18 cellular contexts compared by ENCODE assay signal in the genomic region with DNA sequence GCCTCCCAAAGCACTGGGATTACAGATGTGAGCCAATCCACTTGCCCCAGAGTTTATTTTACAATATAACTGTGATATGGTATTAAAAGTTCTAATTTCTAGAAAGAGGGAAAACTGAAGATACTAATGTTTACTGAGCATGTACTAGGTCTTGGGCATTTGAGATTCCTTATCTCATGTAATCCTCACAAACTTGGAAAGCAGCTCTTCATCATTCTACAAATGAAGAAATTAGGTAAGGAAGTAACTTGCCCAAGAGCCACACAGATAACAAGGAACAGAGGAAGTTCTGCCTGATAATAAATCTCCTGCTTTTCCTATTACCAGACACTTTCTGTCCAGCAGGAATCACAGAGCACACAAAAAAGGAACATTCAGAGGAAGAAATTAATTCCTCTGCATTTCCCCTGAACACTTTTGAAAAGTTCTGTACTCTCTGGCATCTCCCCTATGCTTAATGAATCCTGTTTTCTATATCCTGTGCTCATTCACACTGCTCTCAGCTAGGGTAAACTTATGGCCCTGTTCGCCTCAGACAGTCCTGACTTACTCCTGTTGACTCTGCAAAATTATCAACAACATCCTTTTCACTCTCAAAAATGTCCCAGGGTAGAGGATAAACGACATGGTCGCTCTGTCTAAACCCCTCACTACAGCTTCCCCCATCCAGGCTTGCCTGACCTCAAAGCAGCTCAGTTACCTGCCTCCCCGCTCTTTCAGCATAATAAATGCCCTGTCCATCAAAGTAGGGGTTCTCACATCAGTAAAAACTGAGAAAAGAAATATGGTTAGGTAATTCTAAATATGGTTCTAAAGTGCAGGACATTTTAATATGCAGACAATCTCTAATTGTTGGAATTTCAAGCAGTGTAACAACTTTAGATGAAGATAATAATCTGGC. TPM values are rescaled to one million over a fixed set of nuclear protein-coding genes. Genes with fewer than 3 reads are reported as not detected.
A peak's percentile ranks its signal among the peaks of the same experiment; 100 is the strongest.
DNase-seq lines count a peak whose midpoint lies in the region; ATAC-seq and TF ChIP-seq lines count a peak whose summit lies in the region.
"Had no signal": no experiment of that assay in that cellular context is flagged by ENCODE, and none has a peak within 500 bp of the region (broad histone marks: within the 10 kb centered on the region; RNA-seq: fewer than 3 reads in every experiment).

No MANE protein-coding gene starts in this region.

- H2AK5ac ChIP-seq in neuronal stem cell (ENCODE audit: low read depth, low read length) = no peak overlapping the region

- POLR2A ChIA-PET in PC-3 (lab: Charles Lee; ENCODE audit: unreplicated experiment) = interaction anchor here (0.5 kb wide), 1 partner anchor 128 kb away, joined by 3 read pairs; no protein-coding TSS in a partner anchor
- POLR2A ChIA-PET in activated CD4-positive, alpha-beta T cell treated with anti-CD3 and anti-CD28 coated beads for 36 hours (lab: Charles Lee) = interaction anchor here (0.6 kb wide), 1 partner anchor 246 kb away, joined by 5 read pairs; no protein-coding TSS in a partner anchor

- H3K4me2 ChIP-seq in GM23338 (peak overlapping the region; percentile 4; the same call in 1 of the 2 replicates), PC-3 (ENCODE audit: low read length) (peak overlapping the region; percentile 34; the same call in 1 of the 2 replicates), neuronal stem cell (ENCODE audit: insufficient read depth, low read length, poor library complexity, severe bottlenecking) (no peak overlapping the region)
- H3K4me2 ChIP-seq: BLaER1 had no signal

- peak; percentile 54 for ATAC-seq in GM23338
- no peak for ATAC-seq in PC-3
- no peak for ATAC-seq in activated CD4-positive, alpha-beta T cell treated with anti-CD3 and anti-CD28 coated beads for 36 hours
- no peak for ATAC-seq in left lung
- no peak for ATAC-seq in effector memory CD8-positive, alpha-beta T cell (replicated peaks)

- TF ChIP-seq CTCF in GM23338 (conservative IDR thresholded peaks at IDR 0.05; ENCODE audit: low read depth in 2 of 2) (no peak), PC-3 (conservative IDR thresholded peaks at IDR 0.05; ENCODE audit: low read depth, low read length) (no peak), neural crest cell (conservative IDR thresholded peaks at IDR 0.05) (no peak), left lung (IDR thresholded peaks at IDR 0.05) (no peak)

- H3K23ac ChIP-seq in neuronal stem cell (ENCODE audit: low read depth, low read length, poor library complexity) = no peak overlapping the region

- no peak overlapping the region for H2BK120ac ChIP-seq in neuronal stem cell (ENCODE audit: low read depth, low read length)

- no peaks in the 10 kb centered on the region for H3K9me3 ChIP-seq in PC-3 (ENCODE audit: low read length)
- peaks cover 0 to 13% of the 10 kb centered on the region in 2 donors for H3K9me3 ChIP-seq in neuronal stem cell (replicated peaks in 1 of 2; ENCODE audit: control insufficient read depth in 2 of 2, insufficient read depth in 1 of 2, low read depth in 1 of 2, low read length in 2 of 2)
- no peaks in the 10 kb centered on the region for H3K9me3 ChIP-seq in left lung
- H3K9me3 ChIP-seq: BLaER1, testis had no signal

- no peak overlapping the region for H2BK15ac ChIP-seq in neuronal stem cell (ENCODE audit: low read length)

- no peaks in the 10 kb centered on the region for H3K9me3 Mint-ChIP-seq in GM23338
- no peaks in the 10 kb centered on the region for H3K9me3 Mint-ChIP-seq in neural crest cell
- no peaks in the 10 kb centered on the region for H3K9me3 Mint-ChIP-seq in activated CD4-positive, alpha-beta T cell treated with anti-CD3 and anti-CD28 coated beads for 36 hours (ENCODE audit: low read depth)
- no peaks in the 10 kb centered on the region for H3K9me3 Mint-ChIP-seq in effector memory CD8-positive, alpha-beta T cell
- H3K9me3 Mint-ChIP-seq: activated CD4-positive, alpha-beta memory T cell treated with anti-CD3 and anti-CD28 coated beads, Interleukin-2, amount 10 ng/mL, durations not matched to agents 7 days and 5 days; T-helper 2 cell treated with Interferon-gamma antibody and Interleukin-4, amounts not matched to agents 5 μg/mL and 100 μg/mL, for 36 hours had no signal

- CTCF ChIA-PET in PC-3 (lab: Charles Lee) = interaction anchor here (0.6 kb wide), 1 partner anchor 228 kb away, joined by 3 read pairs; no protein-coding TSS in a partner anchor
- CTCF ChIA-PET in activated CD4-positive, alpha-beta T cell treated with anti-CD3 and anti-CD28 coated beads for 36 hours (lab: Charles Lee) = interaction anchor here (1.0 to 1.7 kb wide), 2 partner anchors 11 to 13 kb away, joined by 3 to 4 read pairs; partner anchors contain the start of gene SH3RF1

- H4K20me1 ChIP-seq in GM23338 (replicated peaks; ENCODE audit: insufficient read depth) = 0 out of 2 replicates have a peak, but pooled peaks cover 7% of the 10 kb centered on the region
- peaks cover 3% of the 10 kb centered on the region; the same call in 1 of the 2 replicates for H4K20me1 ChIP-seq in PC-3 (ENCODE audit: low read length)

- BruUV-seq in PC-3 (replicated peaks; lab: Mats Ljungman, UMichigan) = no TSS peak

- H3K27me3 ChIP-seq in GM23338 (ENCODE audit: insufficient read depth) (no peaks in the 10 kb centered on the region), PC-3 (ENCODE audit: low read length) (no peaks in the 10 kb centered on the region), neuronal stem cell (ENCODE audit: control insufficient read depth in 3 of 3, insufficient read depth in 3 of 3, low read depth in 1 of 3, low read length in 3 of 3) (no peaks in the 10 kb centered on the region), left lung (no peaks in the 10 kb centered on the region)
- H3K27me3 ChIP-seq: BLaER1, testis had no signal

- no peak overlapping the region for H2AFZ ChIP-seq in GM23338
- H2AFZ ChIP-seq in PC-3 (ENCODE audit: low read length) = no peak overlapping the region
- H2AFZ ChIP-seq in neuronal stem cell (ENCODE audit: low read length) = no peak overlapping the region

- H3K79me1 ChIP-seq in neuronal stem cell (ENCODE audit: low read depth, low read length) = no peaks in the 10 kb centered on the region

- H4K91ac ChIP-seq in neuronal stem cell (ENCODE audit: low read depth, low read length, poor library complexity) = no peak overlapping the region

- H3K14ac ChIP-seq in neuronal stem cell (ENCODE audit: low read length) = no peak overlapping the region

- H3K36me3 Mint-ChIP-seq in GM23338 (ENCODE audit: low read depth) (no peaks in the 10 kb centered on the region), neural crest cell (ENCODE audit: low read depth) (no peaks in the 10 kb centered on the region)
- no peaks in the 10 kb centered on the region for H3K36me3 Mint-ChIP-seq in activated CD4-positive, alpha-beta T cell treated with anti-CD3 and anti-CD28 coated beads for 36 hours (ENCODE audit: low read depth)
- no peaks in the 10 kb centered on the region for H3K36me3 Mint-ChIP-seq in effector memory CD8-positive, alpha-beta T cell (ENCODE audit: insufficient read depth)

- no peak overlapping the region for H2BK12ac ChIP-seq in neuronal stem cell (ENCODE audit: low read length)

- H3K4me3 ChIP-seq in GM23338 (no peak overlapping the region), PC-3 (ENCODE audit: low read length) (no peak overlapping the region), neuronal stem cell (ENCODE audit: low read length in 2 of 2) (no peak overlapping the region), left lung (no peak overlapping the region)
- H3K4me3 ChIP-seq: BLaER1, testis had no signal

- H3K27me3 Mint-ChIP-seq in GM23338 (ENCODE audit: insufficient read depth, low read depth, poor library complexity) = no peaks in the 10 kb centered on the region
- H3K27me3 Mint-ChIP-seq in neural crest cell (ENCODE audit: low read depth) = no peaks in the 10 kb centered on the region
- peaks cover 15% of the 10 kb centered on the region for H3K27me3 Mint-ChIP-seq in activated CD4-positive, alpha-beta T cell treated with anti-CD3 and anti-CD28 coated beads for 36 hours
- H3K27me3 Mint-ChIP-seq in effector memory CD8-positive, alpha-beta T cell = peaks cover 42 to 51% of the 10 kb centered on the region in 2 donors

- H3K4me1 ChIP-seq in GM23338 (ENCODE audit: insufficient read depth) (peaks cover 75% of the 10 kb centered on the region), PC-3 (ENCODE audit: insufficient read depth, low read length) (peaks cover 62% of the 10 kb centered on the region), neuronal stem cell (ENCODE audit: control insufficient read depth in 2 of 2, insufficient read depth in 1 of 2, low read depth in 1 of 2, low read length in 2 of 2) (peaks cover 12 to 26% of the 10 kb centered on the region in 2 donors), left lung (peaks cover 37 to 73% of the 10 kb centered on the region in 2 donors)

- H3K27ac Mint-ChIP-seq in GM23338 (peak overlapping the region; percentile 85), neural crest cell (ENCODE audit: unreplicated experiment) (peak overlapping the region; percentile 27)
- no peak overlapping the region for H3K27ac Mint-ChIP-seq in activated CD4-positive, alpha-beta T cell treated with anti-CD3 and anti-CD28 coated beads for 36 hours
- no peak overlapping the region for H3K27ac Mint-ChIP-seq in effector memory CD8-positive, alpha-beta T cell
- H3K27ac Mint-ChIP-seq: activated CD4-positive, alpha-beta memory T cell treated with anti-CD3 and anti-CD28 coated beads, Interleukin-2, amount 10 ng/mL, durations not matched to agents 7 days and 5 days; T-helper 2 cell treated with Interferon-gamma antibody and Interleukin-4, amounts not matched to agents 5 μg/mL and 100 μg/mL, for 36 hours had no signal

- H3F3A ChIP-seq in GM23338 (replicated peaks; ENCODE audit: low read depth) (no peaks in the 10 kb centered on the region), PC-3 (ENCODE audit: low read length, unreplicated experiment) (peaks cover 3% of the 10 kb centered on the region)

- H3K9me2 ChIP-seq in GM23338 (ENCODE audit: insufficient read depth) = no peaks in the 10 kb centered on the region
- no peaks in the 10 kb centered on the region for H3K9me2 ChIP-seq in PC-3 (replicated peaks; ENCODE audit: low read length)

- H3K27ac ChIP-seq in GM23338 (ENCODE audit: low read depth) = no peak overlapping the region; the same call in 1 of the 2 replicates
- H3K27ac ChIP-seq in PC-3 (ENCODE audit: low read length) = peak overlapping the region; percentile 46
- peak overlapping the region; percentile 87 for H3K27ac ChIP-seq in epithelial cell of prostate
- no peak overlapping the region for H3K27ac ChIP-seq in neuronal stem cell (replicated peaks; ENCODE audit: low read length)
- peak overlapping the region in 1 of 2 donors; percentile 48 for H3K27ac ChIP-seq in left lung
- H3K27ac ChIP-seq: BLaER1, testis had no signal

- H3K4me1 Mint-ChIP-seq in GM23338 (peaks cover 68% of the 10 kb centered on the region), neural crest cell (peaks cover 43% of the 10 kb centered on the region)
- no peaks in the 10 kb centered on the region for H3K4me1 Mint-ChIP-seq in activated CD4-positive, alpha-beta T cell treated with anti-CD3 and anti-CD28 coated beads for 36 hours
- H3K4me1 Mint-ChIP-seq in effector memory CD8-positive, alpha-beta T cell (ENCODE audit: low read depth in 2 of 2) = no peaks in the 10 kb centered on the region
- H3K4me1 Mint-ChIP-seq: activated CD4-positive, alpha-beta memory T cell treated with anti-CD3 and anti-CD28 coated beads, Interleukin-2, amount 10 ng/mL, durations not matched to agents 7 days and 5 days had no signal

- no peak overlapping the region for H3K18ac ChIP-seq in neuronal stem cell (ENCODE audit: low read length)

- intact Hi-C loops in PC-3 (cut with micrococcal nuclease) (no loop called here), left lung (cut with DNase I) (no loop called here)
- intact Hi-C loops in activated CD4-positive, alpha-beta T cell treated with anti-CD3 and anti-CD28 coated beads for 36 hours (cut with DNase I, micrococcal nuclease) = no loop called here

- H3K4me3 Mint-ChIP-seq in GM23338 = no peak overlapping the region
- no peak overlapping the region for H3K4me3 Mint-ChIP-seq in neural crest cell
- H3K4me3 Mint-ChIP-seq in activated CD4-positive, alpha-beta T cell treated with anti-CD3 and anti-CD28 coated beads for 36 hours = no peak overlapping the region
- no peak overlapping the region for H3K4me3 Mint-ChIP-seq in effector memory CD8-positive, alpha-beta T cell
- H3K4me3 Mint-ChIP-seq: activated CD4-positive, alpha-beta memory T cell treated with anti-CD3 and anti-CD28 coated beads, Interleukin-2, amount 10 ng/mL, durations not matched to agents 7 days and 5 days; T-helper 2 cell treated with Interferon-gamma antibody and Interleukin-4, amounts not matched to agents 5 μg/mL and 100 μg/mL, for 36 hours had no signal

- no peaks in the 10 kb centered on the region for H3K36me3 ChIP-seq in GM23338 (ENCODE audit: insufficient read depth)
- H3K36me3 ChIP-seq in PC-3 (ENCODE audit: low read depth, low read length) = no peaks in the 10 kb centered on the region; the same call in 1 of the 2 replicates
- peaks cover 0 to 25% of the 10 kb centered on the region in 2 donors for H3K36me3 ChIP-seq in neuronal stem cell (replicated peaks in 1 of 2; ENCODE audit: control insufficient read depth in 2 of 2, insufficient read depth in 2 of 2, low read length in 2 of 2)
- no peaks in the 10 kb centered on the region for H3K36me3 ChIP-seq in left lung

- no peak overlapping the region for H2BK5ac ChIP-seq in neuronal stem cell (ENCODE audit: low read length)

- H3K79me2 ChIP-seq in GM23338 (replicated peaks; ENCODE audit: insufficient read depth) = peaks cover 100% of the 10 kb centered on the region
- H3K79me2 ChIP-seq in PC-3 (ENCODE audit: low read length) = peaks cover 100% of the 10 kb centered on the region

- DNase-seq in GM23338 (ENCODE audit: low spot score) (no peak), PC-3 (no peak), epithelial cell of prostate (ENCODE audit: low read depth, low spot score) (no peak), neural crest cell (ENCODE audit: low read depth, low spot score) (no peak), neuronal stem cell (ENCODE audit: low spot score) (no peak), left lung (no peak)
- DNase-seq in activated CD4-positive, alpha-beta T cell treated with anti-CD3 and anti-CD28 coated beads for 36 hours = no peak
- no peak for DNase-seq in effector memory CD8-positive, alpha-beta T cell
- DNase-seq: activated CD4-positive, alpha-beta memory T cell treated with anti-CD3 and anti-CD28 coated beads, Interleukin-2, amount 10 ng/mL, durations not matched to agents 7 days and 5 days; aorta; dermis blood vessel endothelial cell; DMS79 treated with DMSO at 0.1 percent for 48 hours; Karpas-422; posterior cingulate gyrus; stimulated activated CD4-positive, alpha-beta T cell treated with anti-CD3 and anti-CD28 coated beads, Interleukin-15, amount 100 ng/mL, for 24 hours; testis had no signal

- no peak overlapping the region for H3K4ac ChIP-seq in neuronal stem cell (ENCODE audit: low read length)

- no peak overlapping the region for H4K8ac ChIP-seq in neuronal stem cell (ENCODE audit: low read depth, low read length)

- H3K9ac ChIP-seq in PC-3 (ENCODE audit: low read length) = no peak overlapping the region
- H3K9ac ChIP-seq in neuronal stem cell (ENCODE audit: low read depth, low read length, poor library complexity) = no peak overlapping the region
- H3K9ac ChIP-seq: BLaER1 had no signal

- no CpG with 5 or more reads among the region's 4 CpGs for WGBS in neuronal stem cell (ENCODE audit: extremely low coverage in 2 of 2, insufficient read length in 2 of 2, insufficient replicate concordance in 1 of 2), 2 donors

RNA-seq across cellular contexts. Expression of gene SH3RF1, which starts 13.7 kb away (rescaled TPM):
- 12.4 and 22.9 TPM in 2 replicates for total RNA-seq in GM23338 (2014; rRNA removed; shearing (Covaris generic))
- 6.2 and 7.8 TPM in 2 replicates for polyA plus RNA-seq in GM23338 (2016; fragmentation: Nextera tagmentation; extraction: Ambion mirVana)
- total RNA-seq in PC-3 (2014; rRNA removed) = 20.2 and 21.0 TPM in 2 replicates
- 18.6 and 21.2 TPM in 2 replicates for total RNA-seq in neural crest cell
- 17.9 TPM for polyA plus RNA-seq in neuronal stem cell (2013, experiment 1 of 2)
- polyA plus RNA-seq in neuronal stem cell (2013, experiment 2 of 2) = 18.0 TPM
- under 1 TPM; 0.39 to 0.63 TPM for total RNA-seq in activated CD4-positive, alpha-beta T cell treated with anti-CD3 and anti-CD28 coated beads for 36 hours
- 10 to 100 TPM; 24.0 to 39.4 TPM for total RNA-seq in left lung

Comparison
In these comparisons a context has a peak if more than half of its experiments do, and no peak if none do; other contexts are left out.
1. H3K27ac ChIP-seq: peak in PC-3 (single experiment) and epithelial cell of prostate (single experiment); none in GM23338 (single experiment) and neuronal stem cell (single experiment).
2. H3K27ac Mint-ChIP-seq: peak in GM23338 (single experiment) and neural crest cell (single experiment); none in activated CD4-positive, alpha-beta T cell treated with anti-CD3 and anti-CD28 coated beads for 36 hours (single experiment) and effector memory CD8-positive, alpha-beta T cell (0 of 2).